8 cellular contexts compared by ENCODE assay signal in the genomic region with DNA sequence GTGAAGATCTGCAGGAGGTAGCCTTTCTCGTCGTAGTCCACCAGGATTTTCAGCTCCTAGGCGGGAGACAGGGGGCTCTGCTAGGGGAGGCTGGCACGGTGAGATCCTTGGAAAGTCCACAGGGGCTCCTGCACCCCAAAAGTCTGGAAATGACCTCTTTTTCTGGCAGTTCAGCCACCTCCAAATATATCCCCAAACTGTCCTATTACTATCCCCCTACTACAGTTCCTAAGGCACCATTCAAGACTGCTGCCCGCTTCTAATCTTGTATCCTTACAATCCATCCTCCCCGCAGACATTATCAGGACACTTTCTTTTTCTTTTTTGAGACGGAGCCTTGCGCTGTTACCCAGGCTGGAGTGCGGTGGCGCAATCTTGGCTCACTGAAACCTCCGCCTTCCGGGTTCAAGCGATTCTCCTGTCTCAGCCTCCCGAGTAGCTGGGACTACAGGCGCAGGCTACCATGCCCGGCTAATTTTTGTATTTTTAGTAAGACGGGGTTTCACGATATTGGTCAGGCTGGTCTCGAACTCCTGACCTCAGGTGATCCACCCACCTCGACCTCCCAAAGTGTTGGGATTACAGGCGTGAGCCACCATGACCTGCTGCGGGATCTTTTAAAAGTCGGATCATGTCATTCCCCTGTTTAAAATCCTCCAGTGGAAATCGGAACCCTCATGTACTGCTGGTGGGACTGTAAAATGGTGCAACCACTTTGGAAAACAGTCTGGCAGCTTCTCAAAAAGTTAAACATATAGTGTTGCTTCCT. TPM values are rescaled to one million over a fixed set of nuclear protein-coding genes. Genes with fewer than 3 reads are reported as not detected.
A peak's percentile ranks its signal among the peaks of the same experiment; 100 is the strongest.
DNase-seq lines count a peak whose midpoint lies in the region; ATAC-seq and TF ChIP-seq lines count a peak whose summit lies in the region.

No MANE protein-coding gene starts in this region.

- peak overlapping the region; percentile 11; the same call in 1 of the 2 replicates for H3K18ac ChIP-seq in IMR-90 (ENCODE audit: low read depth, low read length)

- no peak for ATAC-seq in IMR-90 (ENCODE audit: low read depth)

- intact Hi-C loops in IMR-90 (cut with micrococcal nuclease), result loop anchor here (2.0 to 5.0 kb wide), 2 partner anchors 32 to 49 kb away; partner anchors contain the start of gene PSMD9

- H3K4ac ChIP-seq in IMR-90 (ENCODE audit: low read depth, low read length), result peak overlapping the region; percentile 91

- H4K91ac ChIP-seq in IMR-90 (ENCODE audit: insufficient read depth, low read depth, low read length), result peak overlapping the region; percentile 79

- peak overlapping the region; percentile 55; the same call in 1 of the 2 replicates for H2AK5ac ChIP-seq in IMR-90 (ENCODE audit: low read depth, low read length)

- H3K36me3 ChIP-seq in IMR-90 (ENCODE audit: control insufficient read depth, insufficient read depth, low read length), result no peaks in the 10 kb centered on the region
- no peaks in the 10 kb centered on the region for H3K36me3 ChIP-seq in brain microvascular endothelial cell (replicated peaks)
- H3K36me3 ChIP-seq in muscle layer of duodenum (ENCODE audit: control insufficient read depth in 1 of 2, insufficient read depth in 2 of 2, low read length in 2 of 2), result no peaks in the 10 kb centered on the region

- TF ChIP-seq POLR2A in IMR-90 (IDR thresholded peaks at IDR 0.05; ENCODE audit: low read depth, low read length), result no peak

- no TSS peak for BruUV-seq in IMR-90 (replicated peaks; lab: Mats Ljungman, UMichigan)

- POLR2A ChIA-PET in AG04449 (lab: Yijun Ruan, JAX), result no interaction called here
- POLR2A ChIA-PET in IMR-90 (lab: Charles Lee; ENCODE audit: unreplicated experiment), result no interaction called here

- peak overlapping the region; percentile 73 for H3K14ac ChIP-seq in IMR-90 (replicated peaks; ENCODE audit: low read depth, low read length)

- H4K5ac ChIP-seq in IMR-90 (ENCODE audit: low read depth, low read length), result peak overlapping the region; percentile 62

- peak overlapping the region; percentile 48; the same call in 1 of the 2 replicates for H2BK120ac ChIP-seq in IMR-90 (ENCODE audit: low read depth, low read length)

- H2BK15ac ChIP-seq in IMR-90 (ENCODE audit: low read depth, low read length), result 0 out of 3 replicates have a peak overlapping the region, but pooled peaks have one; percentile 1

- peak overlapping the region; percentile 73 for H3K4me3 ChIP-seq in AG04449 (ENCODE audit: low read depth, low read length)
- peak overlapping the region; percentile 71 for H3K4me3 ChIP-seq in IMR-90 (ENCODE audit: insufficient read depth, low read depth, low read length)
- peak overlapping the region; percentile 66 for H3K4me3 ChIP-seq in brain microvascular endothelial cell (ENCODE audit: low read depth, low read length)
- peak overlapping the region; percentile 79 to 84 for H3K4me3 ChIP-seq in muscle layer of duodenum (ENCODE audit: low read depth in 1 of 2, low read length in 2 of 2)

- no peak for TF ChIP-seq CTCF in AG04449 (IDR thresholded peaks at IDR 0.05; ENCODE audit: insufficient read depth, low read length, missing control alignments)
- no peak for TF ChIP-seq CTCF in IMR-90 (conservative IDR thresholded peaks at IDR 0.05; ENCODE audit: low read depth, low read length)
- TF ChIP-seq CTCF in brain microvascular endothelial cell (IDR thresholded peaks at IDR 0.05; ENCODE audit: low read depth, low read length, missing control alignments), result no peak

- no peaks in the 10 kb centered on the region for H4K20me1 ChIP-seq in IMR-90 (ENCODE audit: insufficient read depth, low read length)

- H3K27ac ChIP-seq in IMR-90 (ENCODE audit: insufficient read depth, low read length) (peak overlapping the region; percentile 45; the same call in 1 of the 2 replicates), brain microvascular endothelial cell (no peak overlapping the region), muscle layer of duodenum (ENCODE audit: low read length) (no peak overlapping the region)

- H2BK5ac ChIP-seq in IMR-90 (ENCODE audit: low read depth, low read length, poor library complexity, severe bottlenecking), result no peak overlapping the region

- H3K9me3 ChIP-seq in IMR-90 (ENCODE audit: control insufficient read depth, insufficient read depth, low read length) (no peaks in the 10 kb centered on the region), muscle layer of duodenum (ENCODE audit: control insufficient read depth in 1 of 2, low read length in 2 of 2) (no peaks in the 10 kb centered on the region)

- no peak overlapping the region for H2BK20ac ChIP-seq in IMR-90 (ENCODE audit: low read depth, low read length)

- no peaks in the 10 kb centered on the region for H3K9me1 ChIP-seq in IMR-90 (ENCODE audit: insufficient read depth, low read length)

- no peak for TF ChIP-seq RAD21 in IMR-90 (IDR thresholded peaks at IDR 0.05; ENCODE audit: low read length)

- H3K9ac ChIP-seq in IMR-90 (ENCODE audit: low read depth, low read length), result peak overlapping the region; percentile 54

- in situ Hi-C loops in IMR-90 (cut with MboI; ENCODE audit: low sequenced_read_pairs) (no loop called here), brain microvascular endothelial cell (cut with HindIII; ENCODE audit: low pct_ligation_motif_present, low sequenced_read_pairs) (no loop called here)

- peak overlapping the region; percentile 62; the same call in 1 of the 2 replicates for H3K23ac ChIP-seq in IMR-90 (ENCODE audit: low read depth, low read length)

- DNase-seq in AG04449 (ENCODE audit: low read depth, low spot score), result no peak
- no peak for DNase-seq in IMR-90
- no peak for DNase-seq in brain microvascular endothelial cell
- no peak for DNase-seq in NCI-H82 (lab: John Stamatoyannopoulos, UW)
- DNase-seq in LoVo (ENCODE audit: low spot score), result no peak
- no peak for DNase-seq in GM19240 (ENCODE audit: insufficient read length, low spot score)
- DNase-seq in NCI-H510A treated with DMSO at 0.1 percent for 48 hours (lab: John Stamatoyannopoulos, UW), result no peak

- 97% methylated on average over 18 of the region's 24 CpGs; no CpG with 5 or more reads in 1 of the 2 experiments for WGBS in IMR-90 (ENCODE audit: extremely low coverage in 2 of 2, insufficient read length in 1 of 2), 2 experiments

- H3K27me3 ChIP-seq in IMR-90 (ENCODE audit: control insufficient read depth, insufficient read depth, low read length), result no peaks in the 10 kb centered on the region
- H3K27me3 ChIP-seq in brain microvascular endothelial cell (replicated peaks), result no peaks in the 10 kb centered on the region
- no peaks in the 10 kb centered on the region for H3K27me3 ChIP-seq in muscle layer of duodenum (ENCODE audit: low read depth, low read length)

- H2AK9ac ChIP-seq in IMR-90 (replicated peaks; ENCODE audit: low read depth, low read length, poor library complexity), result peak overlapping the region; percentile 96

- peak overlapping the region; percentile 46 to 96; a peak in 3 of 4 replicates for H4K8ac ChIP-seq in IMR-90 (ENCODE audit: low read depth in 2 of 2, low read length in 2 of 2)

- peaks cover 0 to 8% of the 10 kb centered on the region in 2 experiments; a peak in 2 of 4 replicates for H3K79me1 ChIP-seq in IMR-90 (ENCODE audit: low read depth in 1 of 2, low read length in 2 of 2)

- peak overlapping the region; percentile 19; the same call in 1 of the 2 replicates for H3K56ac ChIP-seq in IMR-90 (ENCODE audit: extremely low read depth, insufficient read depth, low read length)

- CTCF ChIA-PET in AG04449 (lab: Yijun Ruan, JAX) (interaction anchor here (2.0 to 6.7 kb wide), 4 partner anchors 21 to 45 kb away, joined by 5 to 67 read pairs (median 26); partner anchors contain the start of gene RHOF), IMR-90 (lab: Yijun Ruan, JAX) (no interaction called here)

- dilution Hi-C loops in IMR-90 (cut with HindIII; ENCODE audit: low sequenced_read_pairs, unreplicated experiment), result no loop called here

- 0 out of 2 replicates have a peak, but pooled peaks cover 2% of the 10 kb centered on the region for H3K4me1 ChIP-seq in IMR-90 (ENCODE audit: control insufficient read depth, insufficient read depth, low read length)
- no peaks in the 10 kb centered on the region for H3K4me1 ChIP-seq in muscle layer of duodenum (ENCODE audit: control insufficient read depth in 1 of 2, insufficient read depth in 2 of 2, low read length in 2 of 2)

- H2AFZ ChIP-seq in IMR-90 (replicated peaks; ENCODE audit: low read length, poor library complexity), result peak overlapping the region; percentile 100

- H3K4me2 ChIP-seq in IMR-90 (ENCODE audit: low read depth, low read length), result peak overlapping the region; percentile 88

TF ChIP-seq in IMR-90, 13 proteins besides CTCF, POLR2A, EP300 and RAD21:
- no peak for TF ChIP-seq MAZ (IDR thresholded peaks at IDR 0.05; ENCODE audit: borderline replicate concordance, low read depth, low read length)

RNA-seq across cellular contexts. Expression of gene HPD, which starts 18.5 kb away (rescaled TPM):
- total RNA-seq in IMR-90 (2012; rRNA removed), result 0.18 TPM in 1 of 2 replicates, not detected in the other
- polyA plus RNA-seq in IMR-90 (2012; rRNA removed), result 0.14 and 0.15 TPM in 2 replicates
- 0.08 and 0.13 TPM in 2 replicates for polyA plus RNA-seq in IMR-90 (2012; cell fraction: cytosol; rRNA removed)
- 0.38 and 0.45 TPM in 2 replicates for polyA plus RNA-seq in IMR-90 (2012; cell fraction: nucleus; rRNA removed; ENCODE audit: low replicate concordance)

RNA-seq across cellular contexts. Expression of gene SETD1B, which starts 36.4 kb away (rescaled TPM):
- 0.83 and 0.90 TPM in 2 replicates for total RNA-seq in IMR-90 (2012; rRNA removed)
- polyA plus RNA-seq in IMR-90 (2012; rRNA removed), result 5.1 and 5.5 TPM in 2 replicates
- polyA plus RNA-seq in IMR-90 (2012; cell fraction: cytosol; rRNA removed), result 3.1 and 3.5 TPM in 2 replicates
- 14.8 and 15.1 TPM in 2 replicates for polyA plus RNA-seq in IMR-90 (2012; cell fraction: nucleus; rRNA removed; ENCODE audit: low replicate concordance)

RNA-seq across cellular contexts. Expression of gene RHOF, which starts 46.7 kb away (rescaled TPM):
- 3.0 and 3.9 TPM in 2 replicates for total RNA-seq in IMR-90 (2012; rRNA removed)
- polyA plus RNA-seq in IMR-90 (2012; rRNA removed), result 5.1 and 5.3 TPM in 2 replicates
- 4.7 and 7.8 TPM in 2 replicates for polyA plus RNA-seq in IMR-90 (2012; cell fraction: cytosol; rRNA removed)
- 14.0 and 15.7 TPM in 2 replicates for polyA plus RNA-seq in IMR-90 (2012; cell fraction: nucleus; rRNA removed; ENCODE audit: low replicate concordance)

RNA-seq across cellular contexts. Expression of gene PSMD9, which starts 48.4 kb away (rescaled TPM):
- 142 and 156 TPM in 2 replicates for total RNA-seq in IMR-90 (2012; rRNA removed)
- polyA plus RNA-seq in IMR-90 (2012; rRNA removed), result 135 and 138 TPM in 2 replicates
- 82.4 and 236 TPM in 2 replicates for polyA plus RNA-seq in IMR-90 (2012; cell fraction: cytosol; rRNA removed)
- polyA plus RNA-seq in IMR-90 (2012; cell fraction: nucleus; rRNA removed; ENCODE audit: low replicate concordance), result 75.4 and 108 TPM in 2 replicates
